In genomic region chr20:13852321-13852720, GRCh38 we compare ENCODE assay signal across 19 cellular contexts.
"Had no signal": no experiment of that assay in that cellular context is flagged by ENCODE, and none has a peak within 500 bp of the region (broad histone marks: within the 10 kb centered on the region; RNA-seq: fewer than 3 reads in every experiment).

No MANE protein-coding gene starts in this region.

- H3K4me1 ChIP-seq: testis had no signal

- H3K36me3 Mint-ChIP-seq: activated naive CD8-positive, alpha-beta T cell treated with anti-CD3 and anti-CD28 coated beads, Interleukin-2, amount 10 ng/mL, durations not matched to agents 7 days and 5 days; mesothelial cell of epicardium; T-cell had no signal

- ATAC-seq: left cardiac atrium, T-cell had no signal

- H3K4me3 Mint-ChIP-seq: activated naive CD8-positive, alpha-beta T cell treated with anti-CD3 and anti-CD28 coated beads, Interleukin-2, amount 10 ng/mL, durations not matched to agents 7 days and 5 days; activated T-helper 1 cell treated with anti-CD3 and anti-CD28 coated beads, Interleukin-12 subunit alpha, Interleukin-12 subunit beta, Interleukin-2, Interleukin-4 antibody, amounts not matched to agents 30 ng/mL and 10 ng/mL and 1 ng/mL, durations not matched to agents 14 hours and 24 hours and 36 hours; central memory CD8-positive, alpha-beta T cell; dendritic cell treated with granulocyte-macrophage colony-stimulating factor and Interleukin-4, amounts not matched to agents 40 ng/mL and 50 ng/mL, for 4 days; mesothelial cell of epicardium; neural crest cell; stimulated activated naive CD8-positive, alpha-beta T cell treated with anti-CD3 and anti-CD28 coated beads, Interleukin-15, Interleukin-2, amounts not matched to agents 100 ng/mL and 50 ng/mL, for 24 hours; T-cell had no signal

- H3K9me3 ChIP-seq: testis had no signal

- H3K27ac Mint-ChIP-seq: activated naive CD8-positive, alpha-beta T cell treated with anti-CD3 and anti-CD28 coated beads, Interleukin-2, amount 10 ng/mL, durations not matched to agents 7 days and 5 days; activated T-helper 1 cell treated with anti-CD3 and anti-CD28 coated beads, Interleukin-12 subunit alpha, Interleukin-12 subunit beta, Interleukin-2, Interleukin-4 antibody, amounts not matched to agents 30 ng/mL and 10 ng/mL and 1 ng/mL, durations not matched to agents 14 hours and 24 hours and 36 hours; dendritic cell treated with granulocyte-macrophage colony-stimulating factor and Interleukin-4, amounts not matched to agents 40 ng/mL and 50 ng/mL, for 4 days; mesothelial cell of epicardium; stimulated activated naive CD8-positive, alpha-beta T cell treated with anti-CD3 and anti-CD28 coated beads, Interleukin-15, Interleukin-2, amounts not matched to agents 100 ng/mL and 50 ng/mL, for 24 hours; T-cell had no signal

- H3K4me3 ChIP-seq: lung, skin epidermis, testis had no signal

- H3K27me3 Mint-ChIP-seq: stimulated activated naive CD8-positive, alpha-beta T cell treated with anti-CD3 and anti-CD28 coated beads, Interleukin-15, Interleukin-2, amounts not matched to agents 100 ng/mL and 50 ng/mL, for 24 hours had no signal

- H3K9me3 Mint-ChIP-seq: activated naive CD8-positive, alpha-beta T cell treated with anti-CD3 and anti-CD28 coated beads, Interleukin-2, amount 10 ng/mL, durations not matched to agents 7 days and 5 days; activated T-helper 1 cell treated with anti-CD3 and anti-CD28 coated beads, Interleukin-12 subunit alpha, Interleukin-12 subunit beta, Interleukin-2, Interleukin-4 antibody, amounts not matched to agents 30 ng/mL and 10 ng/mL and 1 ng/mL, durations not matched to agents 14 hours and 24 hours and 36 hours; central memory CD8-positive, alpha-beta T cell; mesothelial cell of epicardium; stimulated activated naive CD8-positive, alpha-beta T cell treated with anti-CD3 and anti-CD28 coated beads, Interleukin-15, Interleukin-2, amounts not matched to agents 100 ng/mL and 50 ng/mL, for 24 hours had no signal

- DNase-seq: activated CD4-positive, CD25-positive, alpha-beta regulatory T cell treated with anti-CD3 and anti-CD28 coated beads, Interleukin-2, amount 50 U/mL, for 72 hours; activated naive CD4-positive, alpha-beta T cell; activated naive CD8-positive, alpha-beta T cell treated with anti-CD3 and anti-CD28 coated beads, Interleukin-2, amount 10 ng/mL, durations not matched to agents 7 days and 5 days; anterior cingulate cortex; brain microvascular endothelial cell; effector memory CD4-positive, alpha-beta T cell; left cardiac atrium; T-cell; T1000; testis had no signal

- H3K27ac ChIP-seq: brain microvascular endothelial cell, epithelial cell of prostate had no signal

- H3K27me3 ChIP-seq: brain microvascular endothelial cell, testis had no signal

- H3K4me1 Mint-ChIP-seq: activated naive CD8-positive, alpha-beta T cell treated with anti-CD3 and anti-CD28 coated beads, Interleukin-2, amount 10 ng/mL, durations not matched to agents 7 days and 5 days; central memory CD8-positive, alpha-beta T cell; mesothelial cell of epicardium; neural crest cell; T-cell had no signal

- H3K36me3 ChIP-seq: brain microvascular endothelial cell had no signal
